Comparison of ENCODE assay signal across 10 cellular contexts in the genomic region with DNA sequence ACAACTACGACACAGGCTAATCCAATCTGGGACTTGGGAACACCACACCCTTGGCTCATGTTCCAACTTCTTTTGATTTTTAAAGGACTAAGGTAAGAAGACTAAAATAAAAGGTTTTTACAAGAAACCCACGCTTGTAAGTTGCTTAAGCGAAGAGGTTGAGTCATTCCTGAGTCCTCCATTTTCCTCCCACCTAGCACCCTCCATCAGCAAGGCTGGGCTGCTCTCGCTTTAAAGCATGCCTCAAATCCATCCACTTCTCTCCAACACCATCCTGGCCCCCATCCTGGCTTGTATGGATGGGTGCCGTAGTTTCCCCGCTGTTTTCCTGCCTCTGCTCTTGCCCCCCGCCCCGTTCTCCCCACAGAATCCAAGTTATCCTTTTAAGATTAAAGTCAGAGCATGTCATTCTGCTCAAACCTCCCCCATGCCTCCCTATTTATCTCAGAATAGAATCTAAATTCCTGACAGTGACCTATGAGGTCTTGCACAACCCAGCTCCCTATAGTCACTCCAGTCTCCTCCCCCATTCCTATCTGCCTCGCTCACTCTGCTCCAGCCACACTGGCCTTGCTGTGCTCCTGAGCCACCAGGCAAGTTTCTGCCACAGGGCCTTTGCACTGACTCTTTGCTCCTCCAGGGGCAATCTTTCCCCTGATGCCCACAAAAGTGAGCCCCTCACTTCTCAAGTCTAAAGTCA. TPM values are rescaled to one million over a fixed set of nuclear protein-coding genes. Genes with fewer than 3 reads are reported as not detected.
DNase-seq lines count a peak whose midpoint lies in the region; ATAC-seq and TF ChIP-seq lines count a peak whose summit lies in the region.
"Had no signal": no experiment of that assay in that cellular context is flagged by ENCODE, and none has a peak within 500 bp of the region (broad histone marks: within the 10 kb centered on the region; RNA-seq: fewer than 3 reads in every experiment).

No MANE protein-coding gene starts in this region.

- H3K9ac ChIP-seq in MM.1S (ENCODE audit: low read length) = no peak overlapping the region

- H3K36me3 ChIP-seq in A673 (ENCODE audit: insufficient read depth, low read length, poor library complexity, severe bottlenecking) (no peaks in the 10 kb centered on the region), MM.1S (replicated peaks; ENCODE audit: insufficient read depth, low read length) (no peaks in the 10 kb centered on the region)

- DNase-seq in A673 (ENCODE audit: low spot score) = peak; percentile 32
- peak; percentile 56 for DNase-seq in HuH-7 (ENCODE audit: low spot score)
- DNase-seq in left lobe of liver (ENCODE audit: low spot score) = peak; percentile 70
- DNase-seq in activated CD8-positive, alpha-beta memory T cell treated with anti-CD3 and anti-CD28 coated beads, Interleukin-2, amount 50 U/mL, for 4 hours = no peak
- no peak for DNase-seq in medulla oblongata (ENCODE audit: extremely low spot score)
- DNase-seq in MM.1S = no peak
- DNase-seq: activated CD8-positive, alpha-beta memory T cell treated with anti-CD3 and anti-CD28 coated beads, Interleukin-2, amount 50 U/mL, for 48 hours; CD8-positive, alpha-beta memory T cell had no signal

- no peak overlapping the region for H2AFZ ChIP-seq in MM.1S (ENCODE audit: low read length)

- H3K27me3 ChIP-seq in A673 (replicated peaks; ENCODE audit: insufficient read depth, low read depth, low read length, poor library complexity) (no peaks in the 10 kb centered on the region), MM.1S (replicated peaks; ENCODE audit: insufficient read depth, low read length) (no peaks in the 10 kb centered on the region)

- H3K4me1 Mint-ChIP-seq in brain = peaks cover 28% of the 10 kb centered on the region
- H3K4me1 Mint-ChIP-seq: CD8-positive, alpha-beta memory T cell had no signal

- intact Hi-C loops in A673 (cut with micrococcal nuclease; ENCODE audit: unreplicated experiment) = no loop called here

- peaks cover 13% of the 10 kb centered on the region for H3K36me3 Mint-ChIP-seq in brain

- H3K27ac Mint-ChIP-seq in brain = peak overlapping the region in 4 of 5 experiments; percentile 19 to 68 (median 38)

- peaks cover 0 to 10% (median 3%) of the 10 kb centered on the region in 5 experiments for H3K9me3 Mint-ChIP-seq in brain

- no peak overlapping the region for H3K27ac ChIP-seq in A673 (ENCODE audit: low read depth, low read length, poor library complexity, severe bottlenecking)
- no peak overlapping the region for H3K27ac ChIP-seq in MM.1S (ENCODE audit: low read length)

- ATAC-seq in left lobe of liver = peak; percentile 43
- ATAC-seq in GM21737 (IDR thresholded peaks at IDR 0.05; ENCODE audit: unreplicated experiment) = no peak

- no TSS peak for BruUV-seq in A673 (replicated peaks; lab: Mats Ljungman, UMichigan)

- no peaks in the 10 kb centered on the region for H4K20me1 ChIP-seq in MM.1S (ENCODE audit: insufficient read depth, low read length)

- peaks cover 4% of the 10 kb centered on the region for H3K27me3 Mint-ChIP-seq in brain

- H3K4me3 ChIP-seq in A673 (ENCODE audit: low read depth, low read length, poor library complexity, severe bottlenecking) (no peak overlapping the region), MM.1S (ENCODE audit: low read length) (no peak overlapping the region)

- CTCF ChIA-PET in A673 (lab: Charles Lee) = no interaction called here

- POLR2A ChIA-PET in A673 (lab: Charles Lee; ENCODE audit: low non-redundant PET) = no interaction called here

- H3K4me3 Mint-ChIP-seq in brain = no peak overlapping the region
- H3K4me3 Mint-ChIP-seq: CD8-positive, alpha-beta memory T cell had no signal

- H3K9me3 ChIP-seq in A673 (ENCODE audit: low read depth, low read length, poor library complexity, severe bottlenecking) = no peaks in the 10 kb centered on the region
- no peaks in the 10 kb centered on the region for H3K9me3 ChIP-seq in MM.1S (replicated peaks; ENCODE audit: insufficient read depth, low read length)

- no peaks in the 10 kb centered on the region for H3K79me2 ChIP-seq in MM.1S (ENCODE audit: low read length)

- no peak overlapping the region for H3K4me2 ChIP-seq in MM.1S (ENCODE audit: low read depth, low read length)

- H3F3A ChIP-seq in MM.1S (ENCODE audit: insufficient read depth, low read length) = no peaks in the 10 kb centered on the region

- H3K4me1 ChIP-seq in A673 (ENCODE audit: insufficient read depth, low read length, poor library complexity, severe bottlenecking) (no peaks in the 10 kb centered on the region), MM.1S (ENCODE audit: low read length) (no peaks in the 10 kb centered on the region)

- H3K9me2 ChIP-seq in MM.1S (replicated peaks; ENCODE audit: insufficient read depth, low read length) = no peaks in the 10 kb centered on the region

- TF ChIP-seq CTCF in A673 (conservative IDR thresholded peaks at IDR 0.05; ENCODE audit: low read depth, low read length) (no peak), brain (conservative IDR thresholded peaks at IDR 0.05) (no peak), MM.1S (IDR thresholded peaks at IDR 0.05; ENCODE audit: low read length) (no peak)

RNA-seq across cellular contexts. Expression of a gene that starts 34.5 kb away (rescaled TPM):
- total RNA-seq in A673 (2021) = 61.5 and 74.6 TPM in 2 replicates
- polyA plus RNA-seq in brain (ENCODE audit: insufficient read depth, low read depth, low replicate concordance) = 44.7 TPM
- total RNA-seq in left lobe of liver = 170 TPM

Comparison
In these comparisons a context has a peak if more than half of its experiments do, and no peak if none do; other contexts are left out.
1. DNase-seq: peak in A673 (single experiment), HuH-7 (single experiment) and left lobe of liver (single experiment); none in activated CD8-positive, alpha-beta memory T cell treated with anti-CD3 and anti-CD28 coated beads, Interleukin-2, amount 50 U/mL, for 4 hours (single experiment), medulla oblongata (single experiment) and MM.1S (single experiment).